ENCODE assay signal across 10 cellular contexts in the genomic region with DNA sequence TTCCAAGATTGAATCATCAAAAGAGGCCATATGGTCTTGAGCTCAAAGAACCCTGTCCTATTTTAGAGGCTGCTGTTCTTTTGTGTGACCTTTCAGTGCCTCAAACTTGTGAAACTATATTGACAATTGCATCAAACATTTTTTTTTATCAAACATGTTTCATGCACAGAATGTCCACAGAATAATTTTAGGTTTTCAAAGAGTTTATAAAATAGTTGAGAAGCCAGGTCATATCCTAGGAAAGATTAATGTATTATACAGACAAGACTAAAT.
DNase-seq lines count a peak whose midpoint lies in the region; ATAC-seq and TF ChIP-seq lines count a peak whose summit lies in the region.
"Had no signal": no experiment of that assay in that cellular context is flagged by ENCODE, and none has a peak within 500 bp of the region (broad histone marks: within the 10 kb centered on the region; RNA-seq: fewer than 3 reads in every experiment).

No MANE protein-coding gene starts in this region.

- intact Hi-C loops in CD14-positive monocyte (cut with micrococcal nuclease), result no loop called here
- intact Hi-C loops in tibial artery (cut with DNase I; ENCODE audit: low total_unique reads), result loop anchor here (5.0 to 10.0 kb wide), 2 partner anchors 48 to 54 kb away; no protein-coding TSS in a partner anchor

- H3K4me3 ChIP-seq in H7 (ENCODE audit: insufficient read depth, low read depth, low read length) (no peak overlapping the region), tibial artery (no peak overlapping the region)
- H3K4me3 ChIP-seq: spleen had no signal

- ATAC-seq in GM18907 (IDR thresholded peaks at IDR 0.05; ENCODE audit: unreplicated experiment) (peak; percentile 13), HG03045 (IDR thresholded peaks at IDR 0.05; ENCODE audit: unreplicated experiment) (peak; percentile 10)

- H3K27me3 Mint-ChIP-seq in CD14-positive monocyte (ENCODE audit: low read depth in 3 of 3), result no peaks in the 10 kb centered on the region

- no peaks in the 10 kb centered on the region for H3K27me3 ChIP-seq in H7 (ENCODE audit: control insufficient read depth, insufficient read depth, low read length)
- H3K27me3 ChIP-seq in tibial artery, result no peaks in the 10 kb centered on the region
- H3K27me3 ChIP-seq: spleen had no signal

- TF ChIP-seq CTCF in CD14-positive monocyte (IDR thresholded peaks at IDR 0.05) (no peak), tibial artery (IDR thresholded peaks at IDR 0.05) (no peak)

- H3K4me1 ChIP-seq in tibial artery, result peaks cover 0 to 53% (median 9%) of the 10 kb centered on the region in 4 donors

- peaks cover 25% of the 10 kb centered on the region for H3K4me1 Mint-ChIP-seq in CD14-positive monocyte

- H3K36me3 ChIP-seq in H7 (replicated peaks; ENCODE audit: control insufficient read depth, insufficient read depth, low read length), result no peaks in the 10 kb centered on the region
- H3K36me3 ChIP-seq in tibial artery, result peaks cover 0 to 5% (median 0%) of the 10 kb centered on the region in 3 donors

- in situ Hi-C loops in G401 (cut with HindIII; ENCODE audit: low sequenced_read_pairs), result no loop called here

- H3K9me3 ChIP-seq in tibial artery, result no peaks in the 10 kb centered on the region
- H3K9me3 ChIP-seq: spleen had no signal

- no peak overlapping the region for H3K27ac ChIP-seq in tibial artery
- H3K27ac ChIP-seq: spleen had no signal

- no peaks in the 10 kb centered on the region for H3K9me3 Mint-ChIP-seq in CD14-positive monocyte

- no peak overlapping the region for H3K4me3 Mint-ChIP-seq in CD14-positive monocyte

- peaks cover 4 to 12% of the 10 kb centered on the region in 2 donors for H3K36me3 Mint-ChIP-seq in CD14-positive monocyte

- DNase-seq in G401 (ENCODE audit: low spot score) (peak; percentile 27), cerebellar cortex (ENCODE audit: low spot score) (peak; percentile 25), CD14-positive monocyte (ENCODE audit: low spot score) (no peak), H7 (no peak), tibial artery (no peak), NCI-H2081 treated with DMSO at 0.1 percent for 48 hours (lab: John Stamatoyannopoulos, UW) (no peak)
- DNase-seq: aorta, spleen had no signal

- no peak overlapping the region for H3K27ac Mint-ChIP-seq in CD14-positive monocyte

Comparison
In these comparisons a context has a peak if more than half of its experiments do, and no peak if none do; other contexts are left out.
1. DNase-seq: peak in G401 (single experiment) and cerebellar cortex (single experiment); none in CD14-positive monocyte (single experiment), H7 (single experiment), tibial artery (0 of 2) and NCI-H2081 treated with DMSO at 0.1 percent for 48 hours (single experiment).